In genomic region chr10:21524526-21525366, GRCh38 we compare ENCODE assay signal across 8 cellular contexts. TPM values are rescaled to one million over a fixed set of nuclear protein-coding genes. Genes with fewer than 3 reads are reported as not detected.
DNase-seq lines count a peak whose midpoint lies in the region; TF ChIP-seq lines count a peak whose summit lies in the region.

No MANE protein-coding gene starts in this region.

- peak overlapping the region; percentile 12 to 46 for H3K4ac ChIP-seq in mesenchymal stem cell (ENCODE audit: low read depth in 1 of 2, low read length in 2 of 2)

- H3K36me3 ChIP-seq in mesenchymal stem cell (ENCODE audit: control insufficient read depth in 1 of 2, insufficient read depth in 2 of 2, low read depth in 1 of 2, low read length in 2 of 2) (no peaks in the 10 kb centered on the region), vagina (no peaks in the 10 kb centered on the region)

- H2BK120ac ChIP-seq in mesenchymal stem cell (ENCODE audit: low read depth, low read length) = peak overlapping the region; percentile 15

- H3K27ac ChIP-seq in mesenchymal stem cell (ENCODE audit: low read length, poor library complexity, severe bottlenecking) = peak overlapping the region; percentile 98
- H3K27ac ChIP-seq in vagina = peak overlapping the region; percentile 99

- H2BK12ac ChIP-seq in mesenchymal stem cell (ENCODE audit: low read length in 2 of 2) = peak overlapping the region; percentile 2 to 69

- H2AK5ac ChIP-seq in mesenchymal stem cell (ENCODE audit: low read length, severe bottlenecking) = no peak overlapping the region

- H4K8ac ChIP-seq in mesenchymal stem cell (ENCODE audit: low read length) = peak overlapping the region; percentile 5

- peak overlapping the region; percentile 99 for H3K4me2 ChIP-seq in mesenchymal stem cell (ENCODE audit: low read length, poor library complexity, severe bottlenecking)

- peak overlapping the region; percentile 87 to 96 for H3K18ac ChIP-seq in mesenchymal stem cell (ENCODE audit: low read depth in 1 of 2, low read length in 2 of 2)

- H3K27me3 ChIP-seq in mesenchymal stem cell (ENCODE audit: control insufficient read depth in 1 of 2, insufficient read depth in 1 of 2, low read length in 2 of 2) (no peaks in the 10 kb centered on the region), vagina (no peaks in the 10 kb centered on the region)

- TF ChIP-seq CTCF in choroid plexus epithelial cell (conservative IDR thresholded peaks at IDR 0.05; ENCODE audit: low read depth, low read length) (no peak), vagina (IDR thresholded peaks at IDR 0.05) (no peak)

- peak; percentile 70 for DNase-seq in NCI-H510A treated with DMSO at 0.1 percent for 48 hours (lab: John Stamatoyannopoulos, UW)
- DNase-seq in NCI-H510A (lab: John Stamatoyannopoulos, UW) = no peak
- DNase-seq in NCI-H526 treated with DMSO at 0.1 percent for 48 hours (lab: John Stamatoyannopoulos, UW) = peak; percentile 67
- DNase-seq in choroid plexus epithelial cell (ENCODE audit: low read depth) = peak; percentile 79
- DNase-seq in mesenchymal stem cell = peak; percentile 82
- peak in 1 of 2 donors; percentile 85 for DNase-seq in vagina (ENCODE audit: extremely low spot score in 2 of 2)
- no peak for DNase-seq in GOT3 (lab: John Stamatoyannopoulos, UW)
- no peak for DNase-seq in ureter (ENCODE audit: low spot score)

- H2BK5ac ChIP-seq in mesenchymal stem cell (ENCODE audit: low read depth, low read length, poor library complexity, severe bottlenecking) = no peak overlapping the region

- 0% methylated on average over 15 of the region's 23 CpGs for WGBS in mesenchymal stem cell

- peak overlapping the region; percentile 65 for H3K4me3 ChIP-seq in choroid plexus epithelial cell (ENCODE audit: low read depth, low read length)
- H3K4me3 ChIP-seq in mesenchymal stem cell (ENCODE audit: insufficient read depth in 1 of 2, low read depth in 1 of 2, low read length in 2 of 2) = peak overlapping the region; percentile 77 to 81
- peak overlapping the region; percentile 77 to 83 for H3K4me3 ChIP-seq in vagina

- H2AFZ ChIP-seq in mesenchymal stem cell (ENCODE audit: low read depth, low read length) = no peak overlapping the region

- H3K23ac ChIP-seq in mesenchymal stem cell (ENCODE audit: low read length in 2 of 2) = no peak overlapping the region

- no peaks in the 10 kb centered on the region for H3K79me1 ChIP-seq in mesenchymal stem cell (replicated peaks; ENCODE audit: low read length, poor library complexity, severe bottlenecking)

- no peak overlapping the region for H2BK15ac ChIP-seq in mesenchymal stem cell (ENCODE audit: low read depth, poor library complexity, severe bottlenecking)

- H3K14ac ChIP-seq in mesenchymal stem cell (ENCODE audit: low read length in 2 of 2) = no peak overlapping the region

- H4K91ac ChIP-seq in mesenchymal stem cell (ENCODE audit: low read length) = peak overlapping the region; percentile 73

- peak overlapping the region; percentile 98 for H3K9ac ChIP-seq in mesenchymal stem cell (ENCODE audit: low read length)

- TF ChIP-seq POLR2A in vagina (IDR thresholded peaks at IDR 0.05) = no peak

- H3K4me1 ChIP-seq in mesenchymal stem cell (ENCODE audit: control insufficient read depth, insufficient read depth, low read depth, low read length) (peaks cover 2% of the 10 kb centered on the region), vagina (peaks cover 47% of the 10 kb centered on the region)

- intact Hi-C loops in vagina (cut with DNase I) = no loop called here

- no peaks in the 10 kb centered on the region for H3K9me3 ChIP-seq in mesenchymal stem cell (ENCODE audit: control insufficient read depth, low read length)
- no peaks in the 10 kb centered on the region for H3K9me3 ChIP-seq in vagina

RNA-seq across cellular contexts. Expression of gene SKIDA1, which starts 0.7 kb away (rescaled TPM):
- 1.8 TPM for polyA plus RNA-seq in mesenchymal stem cell (2013, experiment 1 of 2)
- polyA plus RNA-seq in mesenchymal stem cell (2013, experiment 2 of 2) = 1.8 TPM
- 2.7 TPM for total RNA-seq in vagina
- total RNA-seq in ureter = 3.6 TPM

RNA-seq across cellular contexts. Expression of gene MLLT10, which starts 9.3 kb away (rescaled TPM):
- polyA plus RNA-seq in mesenchymal stem cell (2013, experiment 1 of 2) = 29.2 TPM
- polyA plus RNA-seq in mesenchymal stem cell (2013, experiment 2 of 2) = 30.7 TPM
- total RNA-seq in vagina (53.3 TPM), ureter (83.7 TPM)

Comparison
In these comparisons a context has a peak if more than half of its experiments do, and no peak if none do; other contexts are left out.
1. DNase-seq: peak in NCI-H510A treated with DMSO at 0.1 percent for 48 hours (single experiment), NCI-H526 treated with DMSO at 0.1 percent for 48 hours (single experiment), choroid plexus epithelial cell (single experiment) and mesenchymal stem cell (single experiment); none in NCI-H510A (single experiment), GOT3 (single experiment) and ureter (single experiment).
2. Peak in every context shown above with its lines, with median percentiles within 50 percentile points of each other: H3K4me3 ChIP-seq.